9 cellular contexts compared by ENCODE assay signal in genomic region chr1:242784074-242784473, GRCh38.
DNase-seq lines count a peak whose midpoint lies in the region; ATAC-seq and FAIRE-seq lines count a peak whose summit lies in the region.
"Had no signal": no experiment of that assay in that cellular context is flagged by ENCODE, and none has a peak within 500 bp of the region (broad histone marks: within the 10 kb centered on the region; RNA-seq: fewer than 3 reads in every experiment).

No MANE protein-coding gene starts in this region.

- ATAC-seq in GM18907 (IDR thresholded peaks at IDR 0.05; ENCODE audit: unreplicated experiment) (peak; percentile 77), GM21825 (IDR thresholded peaks at IDR 0.05; ENCODE audit: unreplicated experiment) (peak; percentile 64), HG03558 (IDR thresholded peaks at IDR 0.05; ENCODE audit: extremely low read depth, unreplicated experiment) (peak; percentile 59), left cardiac atrium (no peak)

- intact Hi-C loops in left cardiac atrium (cut with DNase I): no loop called here

- DNase-seq in globus pallidus (ENCODE audit: low spot score) (peak; percentile 24), left cardiac atrium (no peak), DMS79 (lab: John Stamatoyannopoulos, UW) (no peak), midbrain (lab: John Stamatoyannopoulos, UW) (no peak), frontal cortex (ENCODE audit: low spot score in 2 of 2) (no peak)
- DNase-seq: NCI-H526 had no signal

- FAIRE-seq in frontal cortex (lab: Jason Lieb, UNC): no peak

Comparison
In these comparisons a context has a peak if more than half of its experiments do, and no peak if none do; other contexts are left out.
1. ATAC-seq: peak in GM18907 (single experiment), GM21825 (single experiment) and HG03558 (single experiment); none in left cardiac atrium (0 of 2).